Comparison of ENCODE assay signal across 10 cellular contexts in genomic region chr16:88702364-88703210, GRCh38. TPM values are rescaled to one million over a fixed set of nuclear protein-coding genes. Genes with fewer than 3 reads are reported as not detected.
A peak's percentile ranks its signal among the peaks of the same experiment; 100 is the strongest.
DNase-seq lines count a peak whose midpoint lies in the region; ATAC-seq and TF ChIP-seq lines count a peak whose summit lies in the region.
"Had no signal": no experiment of that assay in that cellular context is flagged by ENCODE, and none has a peak within 500 bp of the region (broad histone marks: within the 10 kb centered on the region; RNA-seq: fewer than 3 reads in every experiment).

No MANE protein-coding gene starts in this region.

- H3K27me3 Mint-ChIP-seq in activated T-cell treated with anti-CD3 and anti-CD28 coated beads, Interleukin-2, amount 50 U/mL, for 4 hours (ENCODE audit: low read depth) = no peaks in the 10 kb centered on the region

- peaks cover 2% of the 10 kb centered on the region for H3K36me3 Mint-ChIP-seq in activated T-cell treated with anti-CD3 and anti-CD28 coated beads, Interleukin-2, amount 50 U/mL, for 4 hours (ENCODE audit: insufficient read depth)

- ATAC-seq in Right ventricle myocardium superior (ENCODE audit: poor library complexity) (no peak), GM18867 (IDR thresholded peaks at IDR 0.05; ENCODE audit: unreplicated experiment) (no peak), aorta (ENCODE audit: low FRiP score) (no peak)
- no peak for ATAC-seq in activated T-cell treated with anti-CD3 and anti-CD28 coated beads, Interleukin-2, amount 50 U/mL, for 4 hours

- no peaks in the 10 kb centered on the region for H3K27me3 ChIP-seq in right atrium auricular region
- H3K27me3 ChIP-seq in mononuclear cell (ENCODE audit: insufficient read depth, low read length) = no peaks in the 10 kb centered on the region
- no peaks in the 10 kb centered on the region for H3K27me3 ChIP-seq in aorta (ENCODE audit: control insufficient read depth in 1 of 2, insufficient read depth in 2 of 2, low read length in 1 of 2)

- H3K4me3 Mint-ChIP-seq in activated T-cell treated with anti-CD3 and anti-CD28 coated beads, Interleukin-2, amount 50 U/mL, for 4 hours = peak overlapping the region; percentile 91

- intact Hi-C loops in Right ventricle myocardium superior (cut with DNase I) (no loop called here), aorta (cut with DNase I) (no loop called here)

- DNase-seq in right atrium auricular region (ENCODE audit: low spot score) (no peak), Right ventricle myocardium superior (no peak), aorta (no peak), activated gamma-delta T cell (lab: John Stamatoyannopoulos, UW) (no peak), DMS 273 (lab: John Stamatoyannopoulos, UW; ENCODE audit: unreplicated experiment) (no peak)
- no peak for DNase-seq in activated T-cell treated with anti-CD3 and anti-CD28 coated beads, Interleukin-2, amount 50 U/mL, for 4 hours
- DNase-seq: islet precursor cell, NCI-H82 had no signal

- H3K4me1 ChIP-seq in right atrium auricular region (peaks cover 0 to 68% of the 10 kb centered on the region in 2 donors), mononuclear cell (ENCODE audit: insufficient read depth, low read length) (peaks cover 88% of the 10 kb centered on the region), aorta (ENCODE audit: control insufficient read depth in 1 of 2, insufficient read depth in 2 of 2, low read length in 2 of 2) (peaks cover 0 to 4% of the 10 kb centered on the region in 2 donors)

- H3K4me3 ChIP-seq in right atrium auricular region (no peak overlapping the region), mononuclear cell (ENCODE audit: low read length) (peak overlapping the region; percentile 88), aorta (ENCODE audit: low read length in 2 of 2) (no peak overlapping the region)

- H3K9me3 Mint-ChIP-seq in activated T-cell treated with anti-CD3 and anti-CD28 coated beads, Interleukin-2, amount 50 U/mL, for 4 hours = no peaks in the 10 kb centered on the region

- 84% methylated on average over 31 to 32 of the region's 32 CpGs for WGBS in aorta, 2 donors

- peaks cover 26% of the 10 kb centered on the region for H3K36me3 ChIP-seq in right atrium auricular region
- H3K36me3 ChIP-seq in aorta (ENCODE audit: control insufficient read depth in 1 of 2, insufficient read depth in 2 of 2, low read length in 1 of 2) = no peaks in the 10 kb centered on the region

- peak overlapping the region; percentile 56 to 60 for H3K27ac ChIP-seq in right atrium auricular region
- H3K27ac ChIP-seq in aorta (ENCODE audit: low read depth in 1 of 2, low read length in 2 of 2) = no peak overlapping the region

- no peaks in the 10 kb centered on the region for H3K9me3 ChIP-seq in right atrium auricular region
- H3K9me3 ChIP-seq in mononuclear cell (ENCODE audit: low read depth, low read length) = no peaks in the 10 kb centered on the region
- no peaks in the 10 kb centered on the region for H3K9me3 ChIP-seq in aorta (ENCODE audit: control insufficient read depth, low read length)

- no peak for TF ChIP-seq CTCF in right atrium auricular region (IDR thresholded peaks at IDR 0.05)

- H3K4me1 Mint-ChIP-seq in activated T-cell treated with anti-CD3 and anti-CD28 coated beads, Interleukin-2, amount 50 U/mL, for 4 hours (ENCODE audit: low read depth) = peaks cover 66% of the 10 kb centered on the region

RNA-seq across cellular contexts. Expression of gene RNF166, which starts 3.6 kb away (rescaled TPM):
- 10 to 100 TPM; 16.9 to 19.4 TPM for total RNA-seq in right atrium auricular region
- 14.6 TPM for total RNA-seq in Right ventricle myocardium superior
- 10 to 100 TPM; 28.0 to 45.7 (median 30.6) TPM for total RNA-seq in activated T-cell treated with anti-CD3 and anti-CD28 coated beads, Interleukin-2, amount 50 U/mL, for 4 hours
- total RNA-seq in mononuclear cell = 130 TPM
- total RNA-seq in aorta = 10 to 100 TPM; 18.0 to 39.4 TPM
- polyA plus RNA-seq in aorta = 10 to 100 TPM; 16.2 to 27.4 TPM

RNA-seq across cellular contexts. Expression of gene CTU2, which starts 3.7 kb away (rescaled TPM):
- total RNA-seq in right atrium auricular region = 1 to 10 TPM; 7.1 to 8.2 TPM
- total RNA-seq in Right ventricle myocardium superior = 13.4 TPM
- total RNA-seq in activated T-cell treated with anti-CD3 and anti-CD28 coated beads, Interleukin-2, amount 50 U/mL, for 4 hours = 100 to 1,000 TPM in 2 of 3 donors, 10 to 100 TPM in 1; 96.8 to 129 (median 116) TPM
- total RNA-seq in mononuclear cell = 6.7 TPM
- total RNA-seq in aorta = 10 to 100 TPM; 15.8 to 17.0 TPM
- polyA plus RNA-seq in aorta = 10 to 100 TPM in 1 of 2 donors, 1 to 10 TPM in 1; 4.0 to 18.4 TPM

RNA-seq across cellular contexts. Expression of gene SNAI3, which starts 16.3 kb away (rescaled TPM):
- total RNA-seq in right atrium auricular region (1 to 10 TPM; 1.0 to 1.6 TPM), Right ventricle myocardium superior (3.0 TPM), mononuclear cell (6.0 TPM), aorta (under 1 TPM; 0.27 to 0.71 TPM)
- total RNA-seq in activated T-cell treated with anti-CD3 and anti-CD28 coated beads, Interleukin-2, amount 50 U/mL, for 4 hours = 1 to 10 TPM in 2 of 3 donors, under 1 TPM in 1; 0.90 to 1.3 (median 1.2) TPM
- 1 to 10 TPM in 1 of 2 donors, not detected in 1; 1.6 TPM for polyA plus RNA-seq in aorta

RNA-seq across cellular contexts. Expression of gene MVD, which starts 39.7 kb away (rescaled TPM):
- 10 to 100 TPM; 21.5 to 23.1 TPM for total RNA-seq in right atrium auricular region
- total RNA-seq in Right ventricle myocardium superior = 21.9 TPM
- 10 to 100 TPM; 39.0 to 49.2 (median 44.4) TPM for total RNA-seq in activated T-cell treated with anti-CD3 and anti-CD28 coated beads, Interleukin-2, amount 50 U/mL, for 4 hours
- 18.8 TPM for total RNA-seq in mononuclear cell
- 10 to 100 TPM; 26.0 to 26.6 TPM for total RNA-seq in aorta
- polyA plus RNA-seq in aorta = 10 to 100 TPM; 19.8 to 57.6 TPM

RNA-seq across cellular contexts. Expression of gene CYBA, which starts 51.7 kb away (rescaled TPM):
- total RNA-seq in right atrium auricular region (100 to 1,000 TPM in 1 of 2 donors, 10 to 100 TPM in 1; 82.0 to 132 TPM), Right ventricle myocardium superior (53.7 TPM), mononuclear cell (388 TPM), aorta (100 to 1,000 TPM in 1 of 2 donors, 10 to 100 TPM in 1; 79.2 to 148 TPM)
- total RNA-seq in activated T-cell treated with anti-CD3 and anti-CD28 coated beads, Interleukin-2, amount 50 U/mL, for 4 hours = 100 to 1,000 TPM; 110 to 147 (median 117) TPM
- 100 to 1,000 TPM in 1 of 2 donors, 10 to 100 TPM in 1; 99.0 to 107 TPM for polyA plus RNA-seq in aorta

Comparison
In these comparisons a context has a peak if more than half of its experiments do, and no peak if none do; other contexts are left out.
1. H3K27ac ChIP-seq: peak in right atrium auricular region (2 of 2); none in aorta (0 of 2).